ENCODE assay signal across 28 cellular contexts in genomic region chr3:140453750-140454149, GRCh38.
"Had no signal": no experiment of that assay in that cellular context is flagged by ENCODE, and none has a peak within 500 bp of the region (broad histone marks: within the 10 kb centered on the region; RNA-seq: fewer than 3 reads in every experiment).

No MANE protein-coding gene starts in this region.

- H3K27ac ChIP-seq: ovary, parathyroid adenoma, psoas muscle, right lobe of liver, sigmoid colon, stomach, thoracic aorta, thyroid gland, tibial nerve, upper lobe of left lung, uterus had no signal

- H3K4me1 Mint-ChIP-seq: naive thymus-derived CD8-positive, alpha-beta T cell; neural crest cell; stimulated activated effector memory CD8-positive, alpha-beta T cell treated with anti-CD3 and anti-CD28 coated beads, Interleukin-12 subunit alpha, Interleukin-12 subunit beta, amount 100 ng/mL, for 72 hours; stimulated activated naive B cell treated with anti-CD40 and anti-IgM and Interleukin-4, amounts not matched to agents 10 μg/mL and 1 μg/mL and 100 μg/mL, for 72 hours had no signal

- DNase-seq: nephron progenitor cell; occipital lobe; ovary; posterior cingulate gyrus; psoas muscle; right cardiac atrium; right lobe of liver; sigmoid colon; small intestine; stimulated activated CD4-positive, alpha-beta T cell treated with anti-CD3 and anti-CD28 coated beads, Interleukin-15, amount 100 ng/mL, for 24 hours; stimulated activated CD4-positive, alpha-beta T cell treated with anti-CD3 and anti-CD28 coated beads, Interleukin-2, amount 100 ng/mL, for 24 hours; stimulated activated CD4-positive, alpha-beta T cell treated with anti-CD3 and anti-CD28 coated beads, Interleukin-2, amount 100 ng/mL, for 48 hours; stimulated activated CD4-positive, alpha-beta T cell treated with anti-CD3 and anti-CD28 coated beads, Interleukin-4, amount 100 ng/mL, for 24 hours; stimulated activated naive B cell treated with anti-CD40 and anti-IgM and Interleukin-4, amounts not matched to agents 10 μg/mL and 1 μg/mL and 100 μg/mL, for 72 hours; stimulated activated naive CD4-positive, alpha-beta T cell treated with Interleukin-2 at 50 U/mL for 16 hours; stomach; thyroid gland; trophoblast cell; upper lobe of left lung; uterus had no signal

- H3K36me3 Mint-ChIP-seq: naive thymus-derived CD8-positive, alpha-beta T cell; stimulated activated effector memory CD8-positive, alpha-beta T cell treated with anti-CD3 and anti-CD28 coated beads, Interleukin-12 subunit alpha, Interleukin-12 subunit beta, amount 100 ng/mL, for 72 hours; stimulated activated naive B cell treated with anti-CD40 and anti-IgM and Interleukin-4, amounts not matched to agents 10 μg/mL and 1 μg/mL and 100 μg/mL, for 72 hours had no signal

- H3K9me3 ChIP-seq: ovary, psoas muscle, right lobe of liver, sigmoid colon, stomach, thoracic aorta, thyroid gland, tibial nerve, upper lobe of left lung, uterus had no signal

- H3K4me3 ChIP-seq: ovary, psoas muscle, right lobe of liver, sigmoid colon, stomach, thoracic aorta, thyroid gland, tibial nerve, upper lobe of left lung, uterus had no signal

- H3K27ac Mint-ChIP-seq: naive thymus-derived CD8-positive, alpha-beta T cell; nephron progenitor cell; progenitor cell of endocrine pancreas; stimulated activated effector memory CD8-positive, alpha-beta T cell treated with anti-CD3 and anti-CD28 coated beads, Interleukin-12 subunit alpha, Interleukin-12 subunit beta, amount 100 ng/mL, for 72 hours; stimulated activated naive B cell treated with anti-CD40 and anti-IgM and Interleukin-4, amounts not matched to agents 10 μg/mL and 1 μg/mL and 100 μg/mL, for 72 hours; stimulated activated naive CD8-positive, alpha-beta T cell treated with anti-CD3 and anti-CD28 coated beads, Interleukin-15, Interleukin-2, amounts not matched to agents 100 ng/mL and 50 ng/mL, for 24 hours had no signal

- H3K9me3 Mint-ChIP-seq: naive thymus-derived CD8-positive, alpha-beta T cell; nephron progenitor cell; stimulated activated effector memory CD8-positive, alpha-beta T cell treated with anti-CD3 and anti-CD28 coated beads, Interleukin-12 subunit alpha, Interleukin-12 subunit beta, amount 100 ng/mL, for 72 hours; stimulated activated naive B cell treated with anti-CD40 and anti-IgM and Interleukin-4, amounts not matched to agents 10 μg/mL and 1 μg/mL and 100 μg/mL, for 72 hours; stimulated activated naive CD8-positive, alpha-beta T cell treated with anti-CD3 and anti-CD28 coated beads, Interleukin-15, Interleukin-2, amounts not matched to agents 100 ng/mL and 50 ng/mL, for 24 hours had no signal

- ATAC-seq: naive thymus-derived CD8-positive, alpha-beta T cell; psoas muscle; right cardiac atrium; right lobe of liver; stimulated activated effector memory CD8-positive, alpha-beta T cell treated with anti-CD3 and anti-CD28 coated beads, Interleukin-12 subunit alpha, Interleukin-12 subunit beta, amount 100 ng/mL, for 72 hours; stimulated activated naive B cell treated with anti-CD40 and anti-IgM and Interleukin-4, amounts not matched to agents 10 μg/mL and 1 μg/mL and 100 μg/mL, for 72 hours had no signal

- H3K27me3 Mint-ChIP-seq: stimulated activated naive B cell treated with anti-CD40 and anti-IgM and Interleukin-4, amounts not matched to agents 10 μg/mL and 1 μg/mL and 100 μg/mL, for 72 hours; stimulated activated naive CD8-positive, alpha-beta T cell treated with anti-CD3 and anti-CD28 coated beads, Interleukin-15, Interleukin-2, amounts not matched to agents 100 ng/mL and 50 ng/mL, for 24 hours had no signal

- H3K4me3 Mint-ChIP-seq: naive thymus-derived CD8-positive, alpha-beta T cell; nephron progenitor cell; neural crest cell; stimulated activated effector memory CD8-positive, alpha-beta T cell treated with anti-CD3 and anti-CD28 coated beads, Interleukin-12 subunit alpha, Interleukin-12 subunit beta, amount 100 ng/mL, for 72 hours; stimulated activated naive B cell treated with anti-CD40 and anti-IgM and Interleukin-4, amounts not matched to agents 10 μg/mL and 1 μg/mL and 100 μg/mL, for 72 hours; stimulated activated naive CD8-positive, alpha-beta T cell treated with anti-CD3 and anti-CD28 coated beads, Interleukin-15, Interleukin-2, amounts not matched to agents 100 ng/mL and 50 ng/mL, for 24 hours had no signal

- H3K27me3 ChIP-seq: ovary, right lobe of liver, sigmoid colon, stomach, thyroid gland, tibial nerve, upper lobe of left lung, uterus had no signal

- FAIRE-seq: small intestine had no signal

- H3K4me1 ChIP-seq: parathyroid adenoma, psoas muscle, right lobe of liver, sigmoid colon, thyroid gland, tibial nerve, upper lobe of left lung, uterus had no signal

- H3K36me3 ChIP-seq: ovary, right lobe of liver, sigmoid colon, stomach, thoracic aorta, thyroid gland, tibial nerve, upper lobe of left lung, uterus had no signal
